ENCODE assay signal across 1 cellular context in the genomic region with DNA sequence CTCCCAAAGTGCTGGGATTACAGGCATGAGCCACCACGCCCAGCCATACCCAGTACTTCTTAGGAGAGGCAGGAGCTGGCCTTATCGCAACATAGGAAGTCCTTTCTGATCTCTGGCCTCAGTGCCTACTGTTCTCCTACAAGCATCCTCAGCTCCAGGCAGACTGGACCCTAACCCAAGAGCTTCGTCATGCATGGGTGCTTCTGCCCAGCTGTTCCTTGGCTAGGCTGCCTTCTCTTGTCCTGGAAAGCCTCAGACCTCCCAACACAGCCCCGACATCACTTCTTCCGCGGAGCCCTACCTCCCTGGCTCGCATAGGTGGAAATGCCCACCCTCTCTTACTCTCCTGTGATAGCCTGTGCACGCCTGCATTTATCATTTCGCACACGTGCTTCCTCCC.
TF ChIP-seq lines count a peak whose summit lies in the region.

No MANE protein-coding gene starts in this region.

TF ChIP-seq in WTC11, 78 proteins besides CTCF, POLR2A, EP300 and RAD21 (continued from another document):
- TF ChIP-seq, protein P1, sequence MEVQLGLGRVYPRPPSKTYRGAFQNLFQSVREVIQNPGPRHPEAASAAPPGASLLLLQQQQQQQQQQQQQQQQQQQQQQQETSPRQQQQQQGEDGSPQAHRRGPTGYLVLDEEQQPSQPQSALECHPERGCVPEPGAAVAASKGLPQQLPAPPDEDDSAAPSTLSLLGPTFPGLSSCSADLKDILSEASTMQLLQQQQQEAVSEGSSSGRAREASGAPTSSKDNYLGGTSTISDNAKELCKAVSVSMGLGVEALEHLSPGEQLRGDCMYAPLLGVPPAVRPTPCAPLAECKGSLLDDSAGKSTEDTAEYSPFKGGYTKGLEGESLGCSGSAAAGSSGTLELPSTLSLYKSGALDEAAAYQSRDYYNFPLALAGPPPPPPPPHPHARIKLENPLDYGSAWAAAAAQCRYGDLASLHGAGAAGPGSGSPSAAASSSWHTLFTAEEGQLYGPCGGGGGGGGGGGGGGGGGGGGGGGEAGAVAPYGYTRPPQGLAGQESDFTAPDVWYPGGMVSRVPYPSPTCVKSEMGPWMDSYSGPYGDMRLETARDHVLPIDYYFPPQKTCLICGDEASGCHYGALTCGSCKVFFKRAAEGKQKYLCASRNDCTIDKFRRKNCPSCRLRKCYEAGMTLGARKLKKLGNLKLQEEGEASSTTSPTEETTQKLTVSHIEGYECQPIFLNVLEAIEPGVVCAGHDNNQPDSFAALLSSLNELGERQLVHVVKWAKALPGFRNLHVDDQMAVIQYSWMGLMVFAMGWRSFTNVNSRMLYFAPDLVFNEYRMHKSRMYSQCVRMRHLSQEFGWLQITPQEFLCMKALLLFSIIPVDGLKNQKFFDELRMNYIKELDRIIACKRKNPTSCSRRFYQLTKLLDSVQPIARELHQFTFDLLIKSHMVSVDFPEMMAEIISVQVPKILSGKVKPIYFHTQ (CRISPR knock-in tag; IDR thresholded peaks at IDR 0.05): no peak
- TF ChIP-seq, protein P2, sequence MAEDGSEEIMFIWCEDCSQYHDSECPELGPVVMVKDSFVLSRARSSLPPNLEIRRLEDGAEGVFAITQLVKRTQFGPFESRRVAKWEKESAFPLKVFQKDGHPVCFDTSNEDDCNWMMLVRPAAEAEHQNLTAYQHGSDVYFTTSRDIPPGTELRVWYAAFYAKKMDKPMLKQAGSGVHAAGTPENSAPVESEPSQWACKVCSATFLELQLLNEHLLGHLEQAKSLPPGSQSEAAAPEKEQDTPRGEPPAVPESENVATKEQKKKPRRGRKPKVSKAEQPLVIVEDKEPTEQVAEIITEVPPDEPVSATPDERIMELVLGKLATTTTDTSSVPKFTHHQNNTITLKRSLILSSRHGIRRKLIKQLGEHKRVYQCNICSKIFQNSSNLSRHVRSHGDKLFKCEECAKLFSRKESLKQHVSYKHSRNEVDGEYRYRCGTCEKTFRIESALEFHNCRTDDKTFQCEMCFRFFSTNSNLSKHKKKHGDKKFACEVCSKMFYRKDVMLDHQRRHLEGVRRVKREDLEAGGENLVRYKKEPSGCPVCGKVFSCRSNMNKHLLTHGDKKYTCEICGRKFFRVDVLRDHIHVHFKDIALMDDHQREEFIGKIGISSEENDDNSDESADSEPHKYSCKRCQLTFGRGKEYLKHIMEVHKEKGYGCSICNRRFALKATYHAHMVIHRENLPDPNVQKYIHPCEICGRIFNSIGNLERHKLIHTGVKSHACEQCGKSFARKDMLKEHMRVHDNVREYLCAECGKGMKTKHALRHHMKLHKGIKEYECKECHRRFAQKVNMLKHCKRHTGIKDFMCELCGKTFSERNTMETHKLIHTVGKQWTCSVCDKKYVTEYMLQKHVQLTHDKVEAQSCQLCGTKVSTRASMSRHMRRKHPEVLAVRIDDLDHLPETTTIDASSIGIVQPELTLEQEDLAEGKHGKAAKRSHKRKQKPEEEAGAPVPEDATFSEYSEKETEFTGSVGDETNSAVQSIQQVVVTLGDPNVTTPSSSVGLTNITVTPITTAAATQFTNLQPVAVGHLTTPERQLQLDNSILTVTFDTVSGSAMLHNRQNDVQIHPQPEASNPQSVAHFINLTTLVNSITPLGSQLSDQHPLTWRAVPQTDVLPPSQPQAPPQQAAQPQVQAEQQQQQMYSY (CRISPR knock-in tag; IDR thresholded peaks at IDR 0.05): no peak
- TF ChIP-seq ELF4 (CRISPR knock-in tag; IDR thresholded peaks at IDR 0.05; ENCODE audit: low read depth): no peak
- TF ChIP-seq ZNF219 (CRISPR knock-in tag; IDR thresholded peaks at IDR 0.05; ENCODE audit: borderline replicate concordance): no peak
- TF ChIP-seq TCF7 (CRISPR knock-in tag; IDR thresholded peaks at IDR 0.05; ENCODE audit: low read depth): no peak
- TF ChIP-seq CREM (CRISPR knock-in tag; IDR thresholded peaks at IDR 0.05): no peak
- TF ChIP-seq MXD4 (CRISPR knock-in tag; IDR thresholded peaks at IDR 0.05; ENCODE audit: borderline replicate concordance): no peak
- TF ChIP-seq EMX1 (CRISPR knock-in tag; IDR thresholded peaks at IDR 0.05): no peak
- TF ChIP-seq, protein P3, sequence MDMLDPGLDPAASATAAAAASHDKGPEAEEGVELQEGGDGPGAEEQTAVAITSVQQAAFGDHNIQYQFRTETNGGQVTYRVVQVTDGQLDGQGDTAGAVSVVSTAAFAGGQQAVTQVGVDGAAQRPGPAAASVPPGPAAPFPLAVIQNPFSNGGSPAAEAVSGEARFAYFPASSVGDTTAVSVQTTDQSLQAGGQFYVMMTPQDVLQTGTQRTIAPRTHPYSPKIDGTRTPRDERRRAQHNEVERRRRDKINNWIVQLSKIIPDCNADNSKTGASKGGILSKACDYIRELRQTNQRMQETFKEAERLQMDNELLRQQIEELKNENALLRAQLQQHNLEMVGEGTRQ (CRISPR knock-in tag; IDR thresholded peaks at IDR 0.05): no peak
- TF ChIP-seq, protein P4, sequence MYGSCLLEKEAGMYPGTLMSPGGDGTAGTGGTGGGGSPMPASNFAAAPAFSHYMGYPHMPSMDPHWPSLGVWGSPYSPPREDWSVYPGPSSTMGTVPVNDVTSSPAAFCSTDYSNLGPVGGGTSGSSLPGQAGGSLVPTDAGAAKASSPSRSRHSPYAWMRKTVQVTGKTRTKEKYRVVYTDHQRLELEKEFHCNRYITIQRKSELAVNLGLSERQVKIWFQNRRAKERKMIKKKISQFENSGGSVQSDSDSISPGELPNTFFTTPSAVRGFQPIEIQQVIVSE (CRISPR knock-in tag; IDR thresholded peaks at IDR 0.05; ENCODE audit: borderline replicate concordance): no peak
- no peak for TF ChIP-seq ZNF317 (CRISPR knock-in tag; IDR thresholded peaks at IDR 0.05; ENCODE audit: borderline replicate concordance, low read depth)
- no peak for TF ChIP-seq IRF2 (CRISPR knock-in tag; IDR thresholded peaks at IDR 0.05; ENCODE audit: borderline replicate concordance, low read depth)
- no peak for TF ChIP-seq HMGA2 (CRISPR knock-in tag; IDR thresholded peaks at IDR 0.05)
- TF ChIP-seq, protein P5, sequence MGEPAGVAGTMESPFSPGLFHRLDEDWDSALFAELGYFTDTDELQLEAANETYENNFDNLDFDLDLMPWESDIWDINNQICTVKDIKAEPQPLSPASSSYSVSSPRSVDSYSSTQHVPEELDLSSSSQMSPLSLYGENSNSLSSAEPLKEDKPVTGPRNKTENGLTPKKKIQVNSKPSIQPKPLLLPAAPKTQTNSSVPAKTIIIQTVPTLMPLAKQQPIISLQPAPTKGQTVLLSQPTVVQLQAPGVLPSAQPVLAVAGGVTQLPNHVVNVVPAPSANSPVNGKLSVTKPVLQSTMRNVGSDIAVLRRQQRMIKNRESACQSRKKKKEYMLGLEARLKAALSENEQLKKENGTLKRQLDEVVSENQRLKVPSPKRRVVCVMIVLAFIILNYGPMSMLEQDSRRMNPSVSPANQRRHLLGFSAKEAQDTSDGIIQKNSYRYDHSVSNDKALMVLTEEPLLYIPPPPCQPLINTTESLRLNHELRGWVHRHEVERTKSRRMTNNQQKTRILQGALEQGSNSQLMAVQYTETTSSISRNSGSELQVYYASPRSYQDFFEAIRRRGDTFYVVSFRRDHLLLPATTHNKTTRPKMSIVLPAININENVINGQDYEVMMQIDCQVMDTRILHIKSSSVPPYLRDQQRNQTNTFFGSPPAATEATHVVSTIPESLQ (CRISPR knock-in tag; IDR thresholded peaks at IDR 0.05): no peak
- TF ChIP-seq, protein P6, sequence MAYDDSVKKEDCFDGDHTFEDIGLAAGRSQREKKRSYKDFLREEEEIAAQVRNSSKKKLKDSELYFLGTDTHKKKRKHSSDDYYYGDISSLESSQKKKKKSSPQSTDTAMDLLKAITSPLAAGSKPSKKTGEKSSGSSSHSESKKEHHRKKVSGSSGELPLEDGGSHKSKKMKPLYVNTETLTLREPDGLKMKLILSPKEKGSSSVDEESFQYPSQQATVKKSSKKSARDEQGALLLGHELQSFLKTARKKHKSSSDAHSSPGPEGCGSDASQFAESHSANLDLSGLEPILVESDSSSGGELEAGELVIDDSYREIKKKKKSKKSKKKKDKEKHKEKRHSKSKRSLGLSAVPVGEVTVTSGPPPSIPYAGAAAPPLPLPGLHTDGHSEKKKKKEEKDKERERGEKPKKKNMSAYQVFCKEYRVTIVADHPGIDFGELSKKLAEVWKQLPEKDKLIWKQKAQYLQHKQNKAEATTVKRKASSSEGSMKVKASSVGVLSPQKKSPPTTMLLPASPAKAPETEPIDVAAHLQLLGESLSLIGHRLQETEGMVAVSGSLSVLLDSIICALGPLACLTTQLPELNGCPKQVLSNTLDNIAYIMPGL (CRISPR knock-in tag; IDR thresholded peaks at IDR 0.05): no peak
